ENCODE assay signal across 23 cellular contexts in genomic region chrX:153770606-153771175, GRCh38. TPM values are rescaled to one million over a fixed set of nuclear protein-coding genes. Genes with fewer than 3 reads are reported as not detected.
DNase-seq lines count a peak whose midpoint lies in the region; ATAC-seq, FAIRE-seq and TF ChIP-seq lines count a peak whose summit lies in the region.
"Had no signal": no experiment of that assay in that cellular context is flagged by ENCODE, and none has a peak within 500 bp of the region (broad histone marks: within the 10 kb centered on the region; RNA-seq: fewer than 3 reads in every experiment).

No MANE protein-coding gene starts in this region.

- no peak overlapping the region for H3K27ac Mint-ChIP-seq in activated CD8-positive, alpha-beta memory T cell treated with anti-CD3 and anti-CD28 coated beads, Interleukin-2, amount 10 ng/mL, durations not matched to agents 7 days and 5 days
- H3K27ac Mint-ChIP-seq: CD4-positive, CD25-positive, alpha-beta regulatory T cell had no signal

- no peaks in the 10 kb centered on the region for H3K36me3 ChIP-seq in osteoblast (ENCODE audit: insufficient read depth, low read length)
- H3K36me3 ChIP-seq in GM23248 (ENCODE audit: low read depth), result no peaks in the 10 kb centered on the region
- H3K36me3 ChIP-seq: BE2C had no signal

- no peaks in the 10 kb centered on the region for H3K36me3 Mint-ChIP-seq in activated CD8-positive, alpha-beta memory T cell treated with anti-CD3 and anti-CD28 coated beads, Interleukin-2, amount 10 ng/mL, durations not matched to agents 7 days and 5 days
- H3K36me3 Mint-ChIP-seq: CD4-positive, CD25-positive, alpha-beta regulatory T cell had no signal

- no peaks in the 10 kb centered on the region for H3K9me3 Mint-ChIP-seq in activated CD8-positive, alpha-beta memory T cell treated with anti-CD3 and anti-CD28 coated beads, Interleukin-2, amount 10 ng/mL, durations not matched to agents 7 days and 5 days (ENCODE audit: low read depth)
- H3K9me3 Mint-ChIP-seq: CD4-positive, CD25-positive, alpha-beta regulatory T cell had no signal

- H3K9ac ChIP-seq in GM23248, result no peak overlapping the region

- no peak overlapping the region for H2AFZ ChIP-seq in osteoblast (ENCODE audit: low read length)
- no peak overlapping the region for H2AFZ ChIP-seq in GM23248

- H4K20me1 ChIP-seq in osteoblast (ENCODE audit: insufficient read depth, low read length) (peaks cover 5% of the 10 kb centered on the region), GM23248 (ENCODE audit: insufficient read depth) (no peaks in the 10 kb centered on the region)

- H3K4me3 Mint-ChIP-seq in activated CD8-positive, alpha-beta memory T cell treated with anti-CD3 and anti-CD28 coated beads, Interleukin-2, amount 10 ng/mL, durations not matched to agents 7 days and 5 days, result no peak overlapping the region
- H3K4me3 Mint-ChIP-seq: CD4-positive, CD25-positive, alpha-beta regulatory T cell had no signal

- H3K4me1 ChIP-seq in osteoblast (ENCODE audit: insufficient read depth, low read length) (peaks cover 5% of the 10 kb centered on the region), GM23248 (ENCODE audit: insufficient read depth) (peaks cover 5% of the 10 kb centered on the region; the same call in 1 of the 2 replicates)

- H3K9me3 ChIP-seq in osteoblast (ENCODE audit: low read depth, low read length) (no peaks in the 10 kb centered on the region), GM23248 (ENCODE audit: low read depth) (no peaks in the 10 kb centered on the region)
- H3K9me3 ChIP-seq: BE2C had no signal

- CTCF ChIA-PET in activated CD8-positive, alpha-beta memory T cell treated with anti-CD3 and anti-CD28 coated beads, Interleukin-2, amount 10 ng/mL, durations not matched to agents 7 days and 5 days (lab: Charles Lee), result no interaction called here

- H3K4me2 ChIP-seq in osteoblast (ENCODE audit: insufficient read depth, low read length) (no peak overlapping the region), GM23248 (ENCODE audit: unreplicated experiment) (no peak overlapping the region)

- no peaks in the 10 kb centered on the region for H3K9me2 ChIP-seq in GM23248 (ENCODE audit: insufficient read depth)

- H3F3A ChIP-seq in GM23248 (ENCODE audit: insufficient read depth), result no peaks in the 10 kb centered on the region

- H3K4me1 Mint-ChIP-seq in activated CD8-positive, alpha-beta memory T cell treated with anti-CD3 and anti-CD28 coated beads, Interleukin-2, amount 10 ng/mL, durations not matched to agents 7 days and 5 days, result peaks cover 5% of the 10 kb centered on the region
- H3K4me1 Mint-ChIP-seq: CD4-positive, CD25-positive, alpha-beta regulatory T cell had no signal

- H3K4me3 ChIP-seq in osteoblast (ENCODE audit: insufficient read depth, low read length), result no peak overlapping the region
- H3K4me3 ChIP-seq in GM23248, result no peak overlapping the region

- FAIRE-seq in RCC 7860 (lab: Jason Lieb, UNC), result no peak

- in situ Hi-C loops in GM23248 (cut with MboI), result no loop called here

- ATAC-seq in activated CD8-positive, alpha-beta memory T cell treated with anti-CD3 and anti-CD28 coated beads, Interleukin-2, amount 10 ng/mL, durations not matched to agents 7 days and 5 days, result no peak
- no peak for ATAC-seq in GM18511 (IDR thresholded peaks at IDR 0.05; ENCODE audit: unreplicated experiment)

- 95 to 100% methylated on average over 7 to 13 of the region's 16 CpGs for WGBS in GM23248 (ENCODE audit: low coverage in 1 of 2, low lambda C conversion rate in 2 of 2, missing lambda C conversion rate in 2 of 2), 2 experiments

- H3K27me3 ChIP-seq in osteoblast (ENCODE audit: insufficient read depth, low read length) (no peaks in the 10 kb centered on the region), GM23248 (replicated peaks; ENCODE audit: insufficient read depth) (no peaks in the 10 kb centered on the region)
- H3K27me3 ChIP-seq: BE2C had no signal

- H3K79me2 ChIP-seq in osteoblast (ENCODE audit: insufficient read depth, low read length) (no peaks in the 10 kb centered on the region), GM23248 (ENCODE audit: insufficient read depth) (no peaks in the 10 kb centered on the region)

- no peak for TF ChIP-seq CTCF in osteoblast (IDR thresholded peaks at IDR 0.05; ENCODE audit: extremely low read depth, low read depth, low read length)

- no peaks in the 10 kb centered on the region for H3K27me3 Mint-ChIP-seq in activated CD8-positive, alpha-beta memory T cell treated with anti-CD3 and anti-CD28 coated beads, Interleukin-2, amount 10 ng/mL, durations not matched to agents 7 days and 5 days
- H3K27me3 Mint-ChIP-seq: CD4-positive, CD25-positive, alpha-beta regulatory T cell had no signal

- H3K27ac ChIP-seq in caudate nucleus (ENCODE audit: low read depth, low read length) (peak overlapping the region; percentile 64), osteoblast (ENCODE audit: low read depth, low read length) (no peak overlapping the region), GM23248 (no peak overlapping the region)

- peak; percentile 12 for DNase-seq in activated CD8-positive, alpha-beta memory T cell treated with anti-CD3 and anti-CD28 coated beads, Interleukin-2, amount 50 U/mL, for 4 hours
- no peak for DNase-seq in activated CD8-positive, alpha-beta memory T cell treated with anti-CD3 and anti-CD28 coated beads, Interleukin-2, amount 10 ng/mL, durations not matched to agents 7 days and 5 days
- DNase-seq in GM19240 (ENCODE audit: insufficient read length, low spot score) (peak; percentile 1), caudate nucleus (lab: John Stamatoyannopoulos, UW) (no peak), osteoblast (ENCODE audit: insufficient read length, low spot score, missing footprints) (peak; percentile 81), RCC 7860 (ENCODE audit: low spot score) (no peak), GM23248 (no peak)
- DNase-seq: BE2C; CD4-positive, CD25-positive, alpha-beta regulatory T cell; COR-L47; GF-D8; HCEC 1CT; MM.1S; NCI-H1092 treated with DMSO at 0.1 percent for 48 hours; NCI-H146; NCI-H2081; NCI-H2171 treated with DMSO at 0.1 percent for 48 hours; NCI-H510A; NCI-H82; OCI-M1; RPMI8226; SIG-M5 had no signal

RNA-seq across cellular contexts. Expression of gene PLXNB3, which starts 6.6 kb away (rescaled TPM):
- total RNA-seq in activated CD8-positive, alpha-beta memory T cell treated with anti-CD3 and anti-CD28 coated beads, Interleukin-2, amount 10 ng/mL, durations not matched to agents 7 days and 5 days, result under 1 TPM; 0.42 to 0.50 TPM
- total RNA-seq in osteoblast, result 2.7 and 4.3 TPM in 2 replicates
- 12.5 and 13.5 TPM in 2 replicates for total RNA-seq in GM23248 (2014; rRNA removed; shearing (Covaris generic))
- polyA plus RNA-seq in GM23248 (2016; fragmentation: Nextera tagmentation; extraction: Ambion mirVana), result 7.1 and 8.8 TPM in 2 replicates
- polyA plus RNA-seq: CD4-positive, CD25-positive, alpha-beta regulatory T cell had no signal

RNA-seq across cellular contexts. Expression of gene SRPK3, which starts 10.2 kb away (rescaled TPM):
- total RNA-seq in activated CD8-positive, alpha-beta memory T cell treated with anti-CD3 and anti-CD28 coated beads, Interleukin-2, amount 10 ng/mL, durations not matched to agents 7 days and 5 days, result not detected
- 0.36 TPM in 1 of 2 replicates, not detected in the other for total RNA-seq in osteoblast
- 0.86 TPM in 1 of 2 replicates, not detected in the other for total RNA-seq in GM23248 (2014; rRNA removed; shearing (Covaris generic))
- 0.53 and 1.1 TPM in 2 replicates for polyA plus RNA-seq in GM23248 (2016; fragmentation: Nextera tagmentation; extraction: Ambion mirVana)
- total RNA-seq: CD4-positive, CD25-positive, alpha-beta regulatory T cell had no signal
- polyA plus RNA-seq: CD4-positive, CD25-positive, alpha-beta regulatory T cell had no signal

RNA-seq across cellular contexts. Expression of gene IDH3G, which starts 23.5 kb away (rescaled TPM):
- total RNA-seq in activated CD8-positive, alpha-beta memory T cell treated with anti-CD3 and anti-CD28 coated beads, Interleukin-2, amount 10 ng/mL, durations not matched to agents 7 days and 5 days, result 10 to 100 TPM; 69.4 to 72.0 TPM
- 40.2 and 42.7 TPM in 2 replicates for total RNA-seq in osteoblast
- total RNA-seq in GM23248 (2014; rRNA removed; shearing (Covaris generic)), result 79.5 and 88.2 TPM in 2 replicates
- polyA plus RNA-seq in GM23248 (2016; fragmentation: Nextera tagmentation; extraction: Ambion mirVana), result 76.1 and 83.2 TPM in 2 replicates

RNA-seq across cellular contexts. Expression of gene SSR4, which starts 23.8 kb away (rescaled TPM):
- 100 to 1,000 TPM; 190 to 191 TPM for total RNA-seq in activated CD8-positive, alpha-beta memory T cell treated with anti-CD3 and anti-CD28 coated beads, Interleukin-2, amount 10 ng/mL, durations not matched to agents 7 days and 5 days
- total RNA-seq in osteoblast, result 156 and 172 TPM in 2 replicates
- total RNA-seq in GM23248 (2014; rRNA removed; shearing (Covaris generic)), result 225 and 295 TPM in 2 replicates
- polyA plus RNA-seq in GM23248 (2016; fragmentation: Nextera tagmentation; extraction: Ambion mirVana), result 568 TPM in 2 replicates

RNA-seq across cellular contexts. Expression of gene ABCD1, which starts 46.0 kb away (rescaled TPM):
- total RNA-seq in activated CD8-positive, alpha-beta memory T cell treated with anti-CD3 and anti-CD28 coated beads, Interleukin-2, amount 10 ng/mL, durations not matched to agents 7 days and 5 days, result 10 to 100 TPM; 10.7 to 18.3 TPM
- 14.1 and 16.3 TPM in 2 replicates for total RNA-seq in osteoblast
- total RNA-seq in GM23248 (2014; rRNA removed; shearing (Covaris generic)), result 24.4 and 24.9 TPM in 2 replicates
- polyA plus RNA-seq in GM23248 (2016; fragmentation: Nextera tagmentation; extraction: Ambion mirVana), result 9.5 and 9.8 TPM in 2 replicates

Comparison
In these comparisons a context has a peak if more than half of its experiments do, and no peak if none do; other contexts are left out.
1. DNase-seq: peak in activated CD8-positive, alpha-beta memory T cell treated with anti-CD3 and anti-CD28 coated beads, Interleukin-2, amount 50 U/mL, for 4 hours (single experiment), GM19240 (single experiment) and osteoblast (single experiment); none in activated CD8-positive, alpha-beta memory T cell treated with anti-CD3 and anti-CD28 coated beads, Interleukin-2, amount 10 ng/mL, durations not matched to agents 7 days and 5 days (single experiment), caudate nucleus (0 of 61), RCC 7860 (single experiment) and GM23248 (single experiment).